7 cellular contexts compared by ENCODE assay signal in genomic region chr22:20409385-20409784, GRCh38. TPM values are rescaled to one million over a fixed set of nuclear protein-coding genes. Genes with fewer than 3 reads are reported as not detected.
DNase-seq lines count a peak whose midpoint lies in the region; ATAC-seq, FAIRE-seq and TF ChIP-seq lines count a peak whose summit lies in the region.
"Not testable (repeated sequence)": the region's sequence is repeated elsewhere in the genome, so short reads cannot be mapped to it uniquely, and the experiment has no call there.

No MANE protein-coding gene starts in this region.

- TF ChIP-seq RAD21 in HepG2 (CRISPR knock-in tag; IDR thresholded peaks at IDR 0.05) = not testable (repeated sequence)

- not testable (repeated sequence) for H3K27me3 Mint-ChIP-seq in endodermal cell (ENCODE audit: insufficient read depth)

- TF ChIP-seq EP300 in HepG2 (IDR thresholded peaks at IDR 0.05; ENCODE audit: low read depth in 2 of 2, low read length in 2 of 2); HepG2 (CRISPR knock-in tag; IDR thresholded peaks at IDR 0.05; ENCODE audit: borderline replicate concordance); sigmoid colon (IDR thresholded peaks at IDR 0.05): not testable (repeated sequence)

- POLR2A ChIA-PET in HEK293 (lab: Yijun Ruan, JAX) = interaction anchor here (1.1 kb wide), 1 partner anchor 90 kb away, joined by 3 read pairs; the partner anchor contains the start of gene DGCR6L
- POLR2A ChIA-PET in HepG2 (lab: Yijun Ruan, JAX) = not testable (repeated sequence)

- H3K27me3 ChIP-seq in endodermal cell (ENCODE audit: control insufficient read depth, insufficient read depth, low read length, poor library complexity, severe bottlenecking); HepG2 (ENCODE audit: control insufficient read depth in 1 of 2, insufficient read depth in 2 of 2, low read length in 2 of 2); sigmoid colon; upper lobe of right lung: not testable (repeated sequence)

- in situ Hi-C loops in HepG2 (cut with HindIII; ENCODE audit: extremely low pct_ligation_motif_present, low pct_unique_long_range_greater_than_20kb) = not testable (repeated sequence)

- H3K4me3 ChIP-seq in HEK293 (ENCODE audit: low read depth, low read length); coronary artery; endodermal cell (ENCODE audit: low read length); HepG2 (replicated peaks in 1 of 3; ENCODE audit: insufficient read depth in 1 of 3, low read depth in 2 of 3, low read length in 3 of 3); sigmoid colon; upper lobe of right lung: not testable (repeated sequence)

- not testable (repeated sequence) for H3K27ac ChIP-seq in HEK293 (ENCODE audit: extremely low read depth, low read depth, low read length); coronary artery; endodermal cell (ENCODE audit: low read depth, low read length); HepG2 (ENCODE audit: extremely low read length, insufficient read depth, low read length); sigmoid colon; upper lobe of right lung

- H3K27ac Mint-ChIP-seq in endodermal cell = not testable (repeated sequence)

- intact Hi-C loops in HepG2 (cut with micrococcal nuclease; ENCODE audit: unreplicated experiment); sigmoid colon (cut with DNase I); upper lobe of right lung (cut with DNase I): not testable (repeated sequence)

- H3K4me1 ChIP-seq in HEK293 (ENCODE audit: control insufficient read depth, insufficient read depth, low read length); endodermal cell (ENCODE audit: control insufficient read depth, insufficient read depth, low read length); HepG2 (ENCODE audit: insufficient read depth, low read length); sigmoid colon; upper lobe of right lung: not testable (repeated sequence)

- not testable (repeated sequence) for H3K9me3 Mint-ChIP-seq in endodermal cell

- H3K9me3 ChIP-seq in HEK293 (ENCODE audit: control insufficient read depth, insufficient read depth, low read depth, low read length); endodermal cell (ENCODE audit: control insufficient read depth, low read length); HepG2 (ENCODE audit: low read length); sigmoid colon; upper lobe of right lung: not testable (repeated sequence)

- peak; percentile 4 for DNase-seq in activated CD8-positive, alpha-beta memory T cell treated with anti-CD3 and anti-CD28 coated beads for 24 hours
- peak; percentile 12 for DNase-seq in coronary artery (ENCODE audit: low spot score)
- DNase-seq in endodermal cell = peak; percentile 13
- DNase-seq in HepG2 (ENCODE audit: low spot score) = not testable (repeated sequence)
- DNase-seq in sigmoid colon = peak; percentile 14
- peak; percentile 13 for DNase-seq in upper lobe of right lung

- BruUV-seq in HepG2 (replicated peaks; lab: Mats Ljungman, UMichigan) = not testable (repeated sequence)

- H3K4me2 ChIP-seq in HepG2 (ENCODE audit: low read depth, low read length) = not testable (repeated sequence)

- FAIRE-seq in HepG2 (lab: Jason Lieb, UNC) = not testable (repeated sequence)

- not testable (repeated sequence) for H2AFZ ChIP-seq in HepG2 (ENCODE audit: low read length)

- H3K36me3 ChIP-seq in HEK293 (ENCODE audit: control insufficient read depth in 2 of 2, insufficient read depth in 1 of 2, low read length in 2 of 2) = peaks cover 0 to 35% of the 10 kb centered on the region in 2 experiments; a peak in 2 of 3 replicates
- peaks cover 15% of the 10 kb centered on the region for H3K36me3 ChIP-seq in endodermal cell (ENCODE audit: control insufficient read depth, insufficient read depth, low read length)
- H3K36me3 ChIP-seq in HepG2 (replicated peaks in 1 of 2; ENCODE audit: control insufficient read depth in 1 of 2, insufficient read depth in 2 of 2, low read length in 2 of 2) = not testable (repeated sequence)
- peaks cover 9 to 39% (median 15%) of the 10 kb centered on the region in 4 donors for H3K36me3 ChIP-seq in sigmoid colon
- peaks cover 19% of the 10 kb centered on the region for H3K36me3 ChIP-seq in upper lobe of right lung

- not testable (repeated sequence) for H3K4me3 Mint-ChIP-seq in endodermal cell

- not testable (repeated sequence) for H3K9ac ChIP-seq in endodermal cell (ENCODE audit: extremely low read depth, low read length, poor library complexity, severe bottlenecking); HepG2 (ENCODE audit: insufficient read depth, low read depth, low read length)

- peaks cover 31% of the 10 kb centered on the region for H3K36me3 Mint-ChIP-seq in endodermal cell (ENCODE audit: low read depth)

- 97% methylated on average over 3 of the region's 3 CpGs; no CpG with 5 or more reads in 1 of the 2 experiments for WGBS in endodermal cell (ENCODE audit: insufficient coverage in 1 of 2, insufficient read length in 1 of 2), 2 experiments
- WGBS in HepG2 (ENCODE audit: low lambda C conversion rate) = 77% methylated on average over 3 of the region's 3 CpGs
- 94 to 98% methylated on average over 3 of the region's 3 CpGs for WGBS in sigmoid colon, 2 donors

- TF ChIP-seq CTCF in HEK293 (tag by site-specific recombination; IDR thresholded peaks at IDR 0.05); coronary artery (IDR thresholded peaks at IDR 0.05); endodermal cell (conservative IDR thresholded peaks at IDR 0.05); HepG2 (CRISPR knock-in tag; IDR thresholded peaks at IDR 0.05); sigmoid colon (IDR thresholded peaks at IDR 0.05); upper lobe of right lung (IDR thresholded peaks at IDR 0.05): not testable (repeated sequence)

- not testable (repeated sequence) for H3K79me2 ChIP-seq in HepG2 (ENCODE audit: insufficient read depth, low read length)

- not testable (repeated sequence) for H4K20me1 ChIP-seq in HepG2 (ENCODE audit: insufficient read depth, low read length)

- not testable (repeated sequence) for TF ChIP-seq POLR2A in HepG2 (IDR thresholded peaks at IDR 0.05; ENCODE audit: insufficient read depth in 1 of 2, low read depth in 2 of 2, low read length in 2 of 2); sigmoid colon (IDR thresholded peaks at IDR 0.05)

- not testable (repeated sequence) for H3K4me1 Mint-ChIP-seq in endodermal cell

- CTCF ChIA-PET in HEK293 (lab: Yijun Ruan, JAX) = interaction anchor here (1.4 to 3.7 kb wide), 2 partner anchors 9 to 10 kb away, joined by 4 to 26 read pairs; no protein-coding TSS in a partner anchor
- CTCF ChIA-PET in HepG2 (lab: Yijun Ruan, JAX; ENCODE audit: low intra/inter-chr PET ratio, low total read pairs) = not testable (repeated sequence)

- not testable (repeated sequence) for ATAC-seq in HepG2, upper lobe of right lung

RNA-seq across cellular contexts. Expression of gene ZNF74, which starts 15.4 kb away (rescaled TPM):
- total RNA-seq in endodermal cell (10 to 100 TPM; 36.9 to 41.7 TPM), HepG2 (2016; rRNA removed; fragmentation: Illumina TruSeq; extraction: Trizol) (7.4 and 9.1 TPM in 2 replicates), sigmoid colon (10 to 100 TPM; 11.4 to 18.8 (median 15.2) TPM), upper lobe of right lung (10.7 TPM)
- polyA plus RNA-seq in endodermal cell (2013, experiment 1 of 2) = 31.7 TPM
- 28.7 TPM for polyA plus RNA-seq in endodermal cell (2013, experiment 2 of 2)
- total RNA-seq in HepG2 (2016; cell fraction: cytosol; rRNA removed; fragmentation: Illumina TruSeq; extraction: Trizol; ENCODE audit: low read depth) = 2.3 and 2.6 TPM in 2 replicates
- 7.5 and 8.7 TPM in 2 replicates for total RNA-seq in HepG2 (2016; cell fraction: insoluble cytoplasmic fraction; rRNA removed; fragmentation: Illumina TruSeq; extraction: Trizol)
- 6.5 and 7.6 TPM in 2 replicates for total RNA-seq in HepG2 (2016; cell fraction: membrane; rRNA removed; fragmentation: Illumina TruSeq; extraction: Trizol)
- 5.6 and 6.4 TPM in 2 replicates for total RNA-seq in HepG2 (2016; cell fraction: nucleus; rRNA removed; fragmentation: Illumina TruSeq; extraction: Trizol)
- polyA plus RNA-seq in HepG2 (2011; rRNA removed) (6.3 and 8.0 TPM in 2 replicates), sigmoid colon (1 to 10 TPM; 1.4 to 4.8 (median 2.4) TPM)
- polyA plus RNA-seq in HepG2 (2011; cell fraction: cytosol; rRNA removed) = 6.8 and 8.8 TPM in 2 replicates
- polyA plus RNA-seq in HepG2 (2011; cell fraction: nucleus; rRNA removed) = 11.9 and 12.4 TPM in 2 replicates
- polyA plus RNA-seq in HepG2 (2012) = 4.3 and 6.4 TPM in 2 replicates
- 0.99 and 1.6 TPM in 2 replicates for polyA plus RNA-seq in HepG2 (2016; cell fraction: cytosol; fragmentation: Illumina TruSeq; extraction: Trizol; ENCODE audit: low read depth)
- 7.3 and 8.1 TPM in 2 replicates for polyA plus RNA-seq in HepG2 (2016; cell fraction: insoluble cytoplasmic fraction; fragmentation: Illumina TruSeq; extraction: Trizol; ENCODE audit: low read depth)
- polyA plus RNA-seq in HepG2 (2016; cell fraction: membrane; fragmentation: Illumina TruSeq; extraction: Trizol; ENCODE audit: low read depth) = 3.6 and 4.5 TPM in 2 replicates
- polyA plus RNA-seq in HepG2 (2016; cell fraction: nucleus; fragmentation: Illumina TruSeq; extraction: Trizol; ENCODE audit: insufficient read depth, low read depth) = 13.8 and 14.4 TPM in 2 replicates
- polyA minus RNA-seq in HepG2 (2011; rRNA and poly(A)+ RNA removed; ENCODE audit: low replicate concordance) = 6.5 and 20.0 TPM in 2 replicates
- polyA minus RNA-seq in HepG2 (2011; cell fraction: cytosol; rRNA and poly(A)+ RNA removed) = 7.4 and 8.5 TPM in 2 replicates
- 3.9 and 4.2 TPM in 2 replicates for polyA minus RNA-seq in HepG2 (2011; cell fraction: nucleus; rRNA and poly(A)+ RNA removed)

RNA-seq across cellular contexts. Expression of gene SCARF2, which starts 28.2 kb away (rescaled TPM):
- total RNA-seq in endodermal cell (10 to 100 TPM; 19.8 to 20.3 TPM), HepG2 (2016; rRNA removed; fragmentation: Illumina TruSeq; extraction: Trizol) (1.4 and 3.3 TPM in 2 replicates), sigmoid colon (10 to 100 TPM in 3 of 4 donors, 1 to 10 TPM in 1; 6.4 to 12.8 (median 10.4) TPM), upper lobe of right lung (24.0 TPM)
- 11.9 TPM for polyA plus RNA-seq in endodermal cell (2013, experiment 1 of 2)
- 12.5 TPM for polyA plus RNA-seq in endodermal cell (2013, experiment 2 of 2)
- 0.91 and 1.2 TPM in 2 replicates for total RNA-seq in HepG2 (2016; cell fraction: cytosol; rRNA removed; fragmentation: Illumina TruSeq; extraction: Trizol; ENCODE audit: low read depth)
- 1.2 and 3.8 TPM in 2 replicates for total RNA-seq in HepG2 (2016; cell fraction: insoluble cytoplasmic fraction; rRNA removed; fragmentation: Illumina TruSeq; extraction: Trizol)
- 3.2 and 3.6 TPM in 2 replicates for total RNA-seq in HepG2 (2016; cell fraction: membrane; rRNA removed; fragmentation: Illumina TruSeq; extraction: Trizol)
- total RNA-seq in HepG2 (2016; cell fraction: nucleus; rRNA removed; fragmentation: Illumina TruSeq; extraction: Trizol) = 3.9 and 5.7 TPM in 2 replicates
- polyA plus RNA-seq in HepG2 (2011; rRNA removed) (6.2 and 6.9 TPM in 2 replicates), sigmoid colon (1 to 10 TPM in 1 of 3 donors, under 1 TPM in 2; under 0.01 to 1.9 (median 0.46) TPM)
- 3.9 and 8.3 TPM in 2 replicates for polyA plus RNA-seq in HepG2 (2011; cell fraction: cytosol; rRNA removed)
- 27.6 and 34.9 TPM in 2 replicates for polyA plus RNA-seq in HepG2 (2011; cell fraction: nucleus; rRNA removed)
- polyA plus RNA-seq in HepG2 (2012) = 3.1 and 5.3 TPM in 2 replicates
- 1.2 and 1.4 TPM in 2 replicates for polyA plus RNA-seq in HepG2 (2016; cell fraction: cytosol; fragmentation: Illumina TruSeq; extraction: Trizol; ENCODE audit: low read depth)
- 1.7 and 2.6 TPM in 2 replicates for polyA plus RNA-seq in HepG2 (2016; cell fraction: insoluble cytoplasmic fraction; fragmentation: Illumina TruSeq; extraction: Trizol; ENCODE audit: low read depth)
- polyA plus RNA-seq in HepG2 (2016; cell fraction: membrane; fragmentation: Illumina TruSeq; extraction: Trizol; ENCODE audit: low read depth) = 2.8 and 3.9 TPM in 2 replicates
- polyA plus RNA-seq in HepG2 (2016; cell fraction: nucleus; fragmentation: Illumina TruSeq; extraction: Trizol; ENCODE audit: insufficient read depth, low read depth) = 11.7 and 16.2 TPM in 2 replicates
- 0.14 and 12.4 TPM in 2 replicates for polyA minus RNA-seq in HepG2 (2011; rRNA and poly(A)+ RNA removed; ENCODE audit: low replicate concordance)
- polyA minus RNA-seq in HepG2 (2011; cell fraction: cytosol; rRNA and poly(A)+ RNA removed) = 6.0 and 7.1 TPM in 2 replicates
- polyA minus RNA-seq in HepG2 (2011; cell fraction: nucleus; rRNA and poly(A)+ RNA removed) = 3.1 and 4.7 TPM in 2 replicates
